ENCODE assay signal across 9 cellular contexts in genomic region chr6:42880871-42881270, GRCh38. TPM values are rescaled to one million over a fixed set of nuclear protein-coding genes. Genes with fewer than 3 reads are reported as not detected.
DNase-seq lines count a peak whose midpoint lies in the region; ATAC-seq and TF ChIP-seq lines count a peak whose summit lies in the region.
"Not testable (repeated sequence)": the region's sequence is repeated elsewhere in the genome, so short reads cannot be mapped to it uniquely, and the experiment has no call there.
"Had no signal": no experiment of that assay in that cellular context is flagged by ENCODE, and none has a peak within 500 bp of the region (broad histone marks: within the 10 kb centered on the region; RNA-seq: fewer than 3 reads in every experiment).

No MANE protein-coding gene starts in this region.

- H3K27ac ChIP-seq in C4-2B (peak overlapping the region; percentile 82), SJSA1 (peak overlapping the region; percentile 83; the same call in 1 of the 2 replicates)
- not testable (repeated sequence) for H3K27ac ChIP-seq in HUES6 (ENCODE audit: low read depth, low read length)
- H3K27ac ChIP-seq in effector memory CD4-positive, alpha-beta T cell (ENCODE audit: insufficient read depth, low read length, poor library complexity, severe bottlenecking), result peak overlapping the region; percentile 85

- not testable (repeated sequence) for ATAC-seq in stimulated activated naive CD8-positive, alpha-beta T cell treated with anti-CD3 and anti-CD28 coated beads, Interleukin-15, amount 100 ng/mL, for 72 hours

- peaks cover 16% of the 10 kb centered on the region for H3K36me3 Mint-ChIP-seq in activated naive CD4-positive, alpha-beta T cell treated with anti-CD3 and anti-CD28 coated beads, Interleukin-2, amount 50 U/mL, for 24 hours
- peaks cover 33% of the 10 kb centered on the region for H3K36me3 Mint-ChIP-seq in nephron progenitor cell (ENCODE audit: low read depth)

- H3K36me3 ChIP-seq in HUES6 (ENCODE audit: control insufficient read depth, insufficient read depth, low read length) (peaks cover 41% of the 10 kb centered on the region), SJSA1 (peaks cover 52% of the 10 kb centered on the region), iPS-15b (ENCODE audit: control insufficient read depth, insufficient read depth, low read length) (peaks cover 31% of the 10 kb centered on the region)
- H3K36me3 ChIP-seq in effector memory CD4-positive, alpha-beta T cell (ENCODE audit: control insufficient read depth, insufficient read depth, low read length), result peaks cover 33% of the 10 kb centered on the region

- H3K27me3 ChIP-seq in HUES6 (ENCODE audit: control insufficient read depth, insufficient read depth, low read length); SJSA1 (replicated peaks); effector memory CD4-positive, alpha-beta T cell (replicated peaks; ENCODE audit: control insufficient read depth, insufficient read depth, low read length, poor library complexity, severe bottlenecking); iPS-15b (ENCODE audit: control insufficient read depth, insufficient read depth, low read length): not testable (repeated sequence)

- H3K9me3 Mint-ChIP-seq in activated naive CD4-positive, alpha-beta T cell treated with anti-CD3 and anti-CD28 coated beads, Interleukin-2, amount 50 U/mL, for 24 hours; nephron progenitor cell; stimulated activated naive CD8-positive, alpha-beta T cell treated with anti-CD3 and anti-CD28 coated beads, Interleukin-15, amount 100 ng/mL, for 72 hours: not testable (repeated sequence)

- TF ChIP-seq CTCF in C4-2B (conservative IDR thresholded peaks at IDR 0.05); nephron progenitor cell (IDR thresholded peaks at IDR 0.05): not testable (repeated sequence)

- H3K4me1 ChIP-seq in HUES6 (ENCODE audit: control insufficient read depth, insufficient read depth, low read length); SJSA1 (replicated peaks); effector memory CD4-positive, alpha-beta T cell (ENCODE audit: control insufficient read depth, insufficient read depth, low read length, poor library complexity, severe bottlenecking); iPS-15b (ENCODE audit: control insufficient read depth, insufficient read depth, low read length): not testable (repeated sequence)

- H3K4me1 Mint-ChIP-seq in activated naive CD4-positive, alpha-beta T cell treated with anti-CD3 and anti-CD28 coated beads, Interleukin-2, amount 50 U/mL, for 24 hours, result peaks cover 26% of the 10 kb centered on the region
- peaks cover 21% of the 10 kb centered on the region for H3K4me1 Mint-ChIP-seq in nephron progenitor cell
- peaks cover 40% of the 10 kb centered on the region for H3K4me1 Mint-ChIP-seq in stimulated activated naive CD8-positive, alpha-beta T cell treated with anti-CD3 and anti-CD28 coated beads, Interleukin-15, amount 100 ng/mL, for 72 hours

- peak overlapping the region; percentile 98 for H3K4me3 Mint-ChIP-seq in activated naive CD4-positive, alpha-beta T cell treated with anti-CD3 and anti-CD28 coated beads, Interleukin-2, amount 50 U/mL, for 24 hours
- H3K4me3 Mint-ChIP-seq in nephron progenitor cell, result peak overlapping the region; percentile 98
- peak overlapping the region; percentile 92 to 100 for H3K4me3 Mint-ChIP-seq in stimulated activated naive CD8-positive, alpha-beta T cell treated with anti-CD3 and anti-CD28 coated beads, Interleukin-15, amount 100 ng/mL, for 72 hours

- not testable (repeated sequence) for H3K27me3 Mint-ChIP-seq in activated naive CD4-positive, alpha-beta T cell treated with anti-CD3 and anti-CD28 coated beads, Interleukin-2, amount 50 U/mL, for 24 hours; nephron progenitor cell (ENCODE audit: low read depth, poor library complexity); stimulated activated naive CD8-positive, alpha-beta T cell treated with anti-CD3 and anti-CD28 coated beads, Interleukin-15, amount 100 ng/mL, for 72 hours

- H3K4me3 ChIP-seq in HUES6 (ENCODE audit: low read depth, low read length), result peak overlapping the region; percentile 71
- H3K4me3 ChIP-seq in SJSA1, result peak overlapping the region; percentile 50
- not testable (repeated sequence) for H3K4me3 ChIP-seq in effector memory CD4-positive, alpha-beta T cell (ENCODE audit: insufficient read depth, low read depth, low read length, poor library complexity, severe bottlenecking)
- peak overlapping the region; percentile 98 for H3K4me3 ChIP-seq in iPS-15b (ENCODE audit: low read depth, low read length)

- peak overlapping the region; percentile 100 for H3K27ac Mint-ChIP-seq in activated naive CD4-positive, alpha-beta T cell treated with anti-CD3 and anti-CD28 coated beads, Interleukin-2, amount 50 U/mL, for 24 hours
- H3K27ac Mint-ChIP-seq in nephron progenitor cell, result peak overlapping the region; percentile 100
- peak overlapping the region; percentile 100 for H3K27ac Mint-ChIP-seq in stimulated activated naive CD8-positive, alpha-beta T cell treated with anti-CD3 and anti-CD28 coated beads, Interleukin-15, amount 100 ng/mL, for 72 hours

- not testable (repeated sequence) for H3K9me3 ChIP-seq in HUES6 (ENCODE audit: control insufficient read depth, insufficient read depth, low read depth, low read length); SJSA1 (replicated peaks); effector memory CD4-positive, alpha-beta T cell (ENCODE audit: control insufficient read depth, low read length); iPS-15b (ENCODE audit: control insufficient read depth, insufficient read depth, low read length)

- not testable (repeated sequence) for DNase-seq in SJSA1 (ENCODE audit: low read depth in 1 of 2, low spot score in 2 of 2); effector memory CD4-positive, alpha-beta T cell; nephron progenitor cell; stimulated activated naive CD8-positive, alpha-beta T cell treated with anti-CD3 and anti-CD28 coated beads, Interleukin-15, amount 100 ng/mL, for 72 hours

- H3K9ac ChIP-seq in HUES6 (ENCODE audit: low read length), result peak overlapping the region; percentile 83
- not testable (repeated sequence) for H3K9ac ChIP-seq in iPS-15b (ENCODE audit: low read depth, low read length)

RNA-seq across cellular contexts. Expression of gene RPL7L1, which starts 1.5 kb away (rescaled TPM):
- total RNA-seq in SJSA1 (2014; rRNA removed; shearing (Covaris generic)), result 90.0 and 114 TPM in 2 replicates

RNA-seq across cellular contexts. Expression of gene PTCRA, which starts 35.0 kb away (rescaled TPM):
- total RNA-seq in SJSA1 (2014; rRNA removed; shearing (Covaris generic)), result not detected in 2 replicates
- total RNA-seq: left ventricle myocardium superior had no signal

RNA-seq across cellular contexts. Expression of gene CNPY3, which starts 48.4 kb away (rescaled TPM):
- total RNA-seq in SJSA1 (2014; rRNA removed; shearing (Covaris generic)), result 34.3 and 55.2 TPM in 2 replicates
